4 cellular contexts compared by ENCODE assay signal in genomic region chr21:21673959-21674358, GRCh38.
"Had no signal": no experiment of that assay in that cellular context is flagged by ENCODE, and none has a peak within 500 bp of the region (broad histone marks: within the 10 kb centered on the region; RNA-seq: fewer than 3 reads in every experiment).

No MANE protein-coding gene starts in this region.

- H3K4me3 ChIP-seq: GM23338 had no signal

- DNase-seq: H9, HCEC 1CT, IMR-90 had no signal

- ATAC-seq: GM23338 had no signal

- H2AFZ ChIP-seq: GM23338 had no signal

- H3K4me2 ChIP-seq: GM23338 had no signal
